26 cellular contexts compared by ENCODE assay signal in the genomic region with DNA sequence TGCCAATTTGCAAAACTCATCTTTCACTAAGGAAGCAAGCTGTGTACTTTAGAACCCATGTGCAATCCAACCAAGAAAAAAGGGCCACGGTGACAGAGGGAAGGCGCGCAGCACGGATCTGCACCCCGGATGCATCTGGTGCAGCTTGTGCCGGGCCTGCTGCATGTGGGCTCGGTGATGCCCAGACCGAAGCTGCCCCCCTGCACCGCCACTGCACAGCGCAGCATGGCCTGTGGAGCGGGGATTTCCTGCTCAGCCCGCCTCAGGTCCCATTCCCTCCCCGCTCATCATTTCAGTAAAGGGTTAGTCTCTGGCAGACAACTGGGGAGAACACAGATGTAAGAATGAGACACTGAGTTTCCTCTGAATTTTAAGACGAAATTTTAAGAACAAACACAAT. TPM values are rescaled to one million over a fixed set of nuclear protein-coding genes. Genes with fewer than 3 reads are reported as not detected.
A peak's percentile ranks its signal among the peaks of the same experiment; 100 is the strongest.
DNase-seq lines count a peak whose midpoint lies in the region; ATAC-seq, FAIRE-seq and TF ChIP-seq lines count a peak whose summit lies in the region.
"Had no signal": no experiment of that assay in that cellular context is flagged by ENCODE, and none has a peak within 500 bp of the region (broad histone marks: within the 10 kb centered on the region; RNA-seq: fewer than 3 reads in every experiment).

No MANE protein-coding gene starts in this region.

- in situ Hi-C loops in GM13976 (cut with MboI; ENCODE audit: low sequenced_read_pairs, unreplicated experiment) = no loop called here

- H3K4me1 ChIP-seq in neural progenitor cell (no peaks in the 10 kb centered on the region), trophoblast cell (ENCODE audit: control insufficient read depth in 1 of 2, insufficient read depth in 2 of 2, low read length in 2 of 2) (no peaks in the 10 kb centered on the region)
- H3K4me1 ChIP-seq: BE2C had no signal

- peaks cover 5% of the 10 kb centered on the region for H3K4me1 Mint-ChIP-seq in neural progenitor cell
- H3K4me1 Mint-ChIP-seq: CD14-positive monocyte; CD4-positive, alpha-beta memory T cell had no signal

- no peak for ATAC-seq in GM19328 (IDR thresholded peaks at IDR 0.05; ENCODE audit: unreplicated experiment)

- H3K14ac ChIP-seq in trophoblast cell (ENCODE audit: low read length) = no peak overlapping the region

- TF ChIP-seq CTCF in neural progenitor cell (IDR thresholded peaks at IDR 0.05) (no peak), GM13976 (IDR thresholded peaks at IDR 0.05; ENCODE audit: borderline replicate concordance, control extremely low read depth, extremely low read depth, insufficient read depth, missing control alignments) (no peak)

- H3K4me2 ChIP-seq in neural progenitor cell = no peak overlapping the region
- no peak overlapping the region for H3K4me2 ChIP-seq in trophoblast cell (ENCODE audit: low read length)

- DNase-seq in D341Med (ENCODE audit: low spot score) (peak; percentile 45), H7 (peak; percentile 51), neural progenitor cell (ENCODE audit: low spot score) (no peak), trophoblast cell (no peak), A172 (ENCODE audit: low spot score) (no peak), RCC 7860 (ENCODE audit: low spot score) (no peak), GM13976 (ENCODE audit: low spot score) (no peak)
- DNase-seq: ACHN; BE2C; CD4-positive, alpha-beta memory T cell; CD4-positive, CD25-positive, alpha-beta regulatory T cell; CD8-positive, alpha-beta memory T cell; COR-L47; DMS79 treated with DMSO at 0.1 percent for 48 hours; GF-D8 had no signal

- H2BK12ac ChIP-seq in trophoblast cell (ENCODE audit: low read length) = no peak overlapping the region

- no CpG with 5 or more reads among the region's 14 CpGs for WGBS in trophoblast cell (ENCODE audit: extremely low coverage, insufficient coverage, insufficient read length)

- no peak overlapping the region for H3K4me3 Mint-ChIP-seq in neural progenitor cell
- H3K4me3 Mint-ChIP-seq: CD14-positive monocyte; CD4-positive, alpha-beta memory T cell; CD4-positive, CD25-positive, alpha-beta regulatory T cell; CD8-positive, alpha-beta memory T cell had no signal

- no peak overlapping the region for H3K4ac ChIP-seq in trophoblast cell (ENCODE audit: low read depth, low read length)

- no peaks in the 10 kb centered on the region for H3K79me2 ChIP-seq in neural progenitor cell (ENCODE audit: low read depth)
- H3K79me2 ChIP-seq in trophoblast cell (ENCODE audit: control insufficient read depth, insufficient read depth, low read length, poor library complexity) = no peaks in the 10 kb centered on the region

- H3K27me3 Mint-ChIP-seq in neural progenitor cell (ENCODE audit: insufficient read depth, low read depth) = peaks cover 11% of the 10 kb centered on the region

- H2BK5ac ChIP-seq in trophoblast cell (ENCODE audit: low read depth, low read length, poor library complexity) = no peak overlapping the region

- H3K9ac ChIP-seq in neural progenitor cell (no peak overlapping the region), trophoblast cell (ENCODE audit: low read length) (no peak overlapping the region)
- H3K9ac ChIP-seq: BLaER1 had no signal

- H3K4me3 ChIP-seq in H7 (ENCODE audit: insufficient read depth, low read depth, low read length) (no peak overlapping the region), neural progenitor cell (no peak overlapping the region), trophoblast cell (ENCODE audit: low read depth, low read length) (peak overlapping the region; percentile 51)
- H3K4me3 ChIP-seq: BLaER1 had no signal

- H4K12ac ChIP-seq in trophoblast cell (ENCODE audit: low read depth, low read length) = no peak overlapping the region

- H4K20me1 ChIP-seq in neural progenitor cell (ENCODE audit: low read depth) = no peaks in the 10 kb centered on the region
- H4K20me1 ChIP-seq: BLaER1 had no signal

- no peak overlapping the region for H2BK120ac ChIP-seq in trophoblast cell (ENCODE audit: insufficient read depth, low read length, poor library complexity)

- no peak overlapping the region for H3K27ac Mint-ChIP-seq in neural progenitor cell
- H3K27ac Mint-ChIP-seq: CD4-positive, alpha-beta memory T cell; CD4-positive, CD25-positive, alpha-beta regulatory T cell; CD8-positive, alpha-beta memory T cell had no signal

- H3K9me3 Mint-ChIP-seq in neural progenitor cell = no peaks in the 10 kb centered on the region
- H3K9me3 Mint-ChIP-seq: CD4-positive, alpha-beta memory T cell; CD4-positive, CD25-positive, alpha-beta regulatory T cell; CD8-positive, alpha-beta memory T cell had no signal

- no peak overlapping the region for H3K23ac ChIP-seq in trophoblast cell (ENCODE audit: low read length)

- H4K8ac ChIP-seq in trophoblast cell (ENCODE audit: low read depth, low read length) = no peak overlapping the region

- H3K9me3 ChIP-seq in neural progenitor cell (ENCODE audit: low read depth) (no peaks in the 10 kb centered on the region), trophoblast cell (ENCODE audit: insufficient read depth, low read depth, low read length) (no peaks in the 10 kb centered on the region)
- H3K9me3 ChIP-seq: BE2C had no signal

- H3K79me1 ChIP-seq in trophoblast cell (ENCODE audit: low read length) = no peaks in the 10 kb centered on the region

- H3K27me3 ChIP-seq in H7 (ENCODE audit: control insufficient read depth, insufficient read depth, low read length) = peaks cover 18% of the 10 kb centered on the region; the same call in 1 of the 2 replicates
- H3K27me3 ChIP-seq in neural progenitor cell = peaks cover 47% of the 10 kb centered on the region
- H3K27me3 ChIP-seq in trophoblast cell (ENCODE audit: insufficient read depth, low read length) = peaks cover 12% of the 10 kb centered on the region

- H4K91ac ChIP-seq in trophoblast cell (ENCODE audit: low read depth, low read length) = no peak overlapping the region

- no peaks in the 10 kb centered on the region for H3K36me3 Mint-ChIP-seq in neural progenitor cell
- H3K36me3 Mint-ChIP-seq: CD14-positive monocyte; CD4-positive, alpha-beta memory T cell; CD4-positive, CD25-positive, alpha-beta regulatory T cell; CD8-positive, alpha-beta memory T cell had no signal

- no peak overlapping the region for H3K18ac ChIP-seq in trophoblast cell (ENCODE audit: low read length)

- H3K36me3 ChIP-seq in H7 (replicated peaks; ENCODE audit: control insufficient read depth, insufficient read depth, low read length) (no peaks in the 10 kb centered on the region), neural progenitor cell (no peaks in the 10 kb centered on the region), trophoblast cell (ENCODE audit: control insufficient read depth in 1 of 2, insufficient read depth in 2 of 2, low read length in 2 of 2) (no peaks in the 10 kb centered on the region)
- H3K36me3 ChIP-seq: BE2C, BLaER1 had no signal

- no peak overlapping the region for H2AK5ac ChIP-seq in trophoblast cell (ENCODE audit: low read length)

- H3K27ac ChIP-seq in neural progenitor cell = no peak overlapping the region
- H3K27ac ChIP-seq in trophoblast cell (ENCODE audit: low read depth, low read length) = no peak overlapping the region
- H3K27ac ChIP-seq: 22Rv1, BLaER1 had no signal

- no peak for FAIRE-seq in RCC 7860 (lab: Jason Lieb, UNC)
- FAIRE-seq: A204.1, D721Med, G401.6, GM12891, GM18507 had no signal

- H2AFZ ChIP-seq in neural progenitor cell (replicated peaks) = peak overlapping the region; percentile 34
- no peak overlapping the region for H2AFZ ChIP-seq in trophoblast cell (ENCODE audit: insufficient read depth, low read length, poor library complexity)

- H3F3A ChIP-seq in neural progenitor cell (ENCODE audit: low read depth) = no peaks in the 10 kb centered on the region

RNA-seq across cellular contexts. Expression of gene MC2R, which starts 43.0 kb away (rescaled TPM):
- total RNA-seq in H7 (2014; rRNA removed; shearing (Covaris generic)) = not detected in 2 replicates
- not detected in 2 replicates for total RNA-seq in neural progenitor cell (ENCODE audit: low replicate concordance)
- not detected in 2 replicates for polyA plus RNA-seq in trophoblast cell (2013)
- total RNA-seq in A172 (2014; rRNA removed; shearing (Covaris generic)) = not detected in 2 replicates
- total RNA-seq: A673; CD4-positive, alpha-beta memory T cell; CD4-positive, CD25-positive, alpha-beta regulatory T cell; CD8-positive, alpha-beta memory T cell had no signal
- polyA plus RNA-seq: AG04450; CD14-positive monocyte; CD4-positive, alpha-beta memory T cell; CD4-positive, CD25-positive, alpha-beta regulatory T cell; CD8-positive, alpha-beta memory T cell had no signal

RNA-seq across cellular contexts. Expression of gene MC5R, which starts 48.4 kb away (rescaled TPM):
- 0.37 TPM in 1 of 2 replicates, not detected in the other for total RNA-seq in H7 (2014; rRNA removed; shearing (Covaris generic))
- total RNA-seq in neural progenitor cell (ENCODE audit: low replicate concordance) = not detected in 2 replicates
- not detected in 2 replicates for polyA plus RNA-seq in trophoblast cell (2013)
- total RNA-seq in A172 (2014; rRNA removed; shearing (Covaris generic)) = 6.7 and 7.5 TPM in 2 replicates
- total RNA-seq: A673; CD4-positive, alpha-beta memory T cell; CD4-positive, CD25-positive, alpha-beta regulatory T cell; CD8-positive, alpha-beta memory T cell had no signal
- polyA plus RNA-seq: AG04450; CD4-positive, alpha-beta memory T cell; CD4-positive, CD25-positive, alpha-beta regulatory T cell; CD8-positive, alpha-beta memory T cell had no signal

Comparison
In these comparisons a context has a peak if more than half of its experiments do, and no peak if none do; other contexts are left out.
1. DNase-seq: peak in D341Med (single experiment) and H7 (single experiment); none in neural progenitor cell (single experiment), trophoblast cell (0 of 2), A172 (single experiment), RCC 7860 (single experiment) and GM13976 (single experiment).